In the genomic region with DNA sequence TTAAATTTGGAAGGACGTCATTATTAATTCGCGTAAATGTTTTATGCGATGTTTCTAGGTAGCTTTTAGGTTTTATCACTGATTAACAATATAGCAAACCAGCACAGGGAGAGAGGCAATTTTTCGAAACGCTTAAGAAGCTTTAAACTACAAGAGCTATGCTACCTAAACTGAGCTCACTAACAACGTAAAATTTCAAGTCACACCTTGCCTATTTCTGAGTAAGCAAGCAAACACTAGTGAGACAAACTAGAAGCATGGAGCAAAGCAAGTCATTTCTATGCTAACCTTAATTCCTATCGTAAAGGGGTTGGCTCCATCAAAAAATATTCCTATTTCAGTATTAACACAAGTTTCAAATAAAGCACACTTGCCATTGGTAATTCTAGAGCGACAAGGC, we compare ENCODE assay signal across 8 cellular contexts. TPM values are rescaled to one million over a fixed set of nuclear protein-coding genes. Genes with fewer than 3 reads are reported as not detected.
A peak's percentile ranks its signal among the peaks of the same experiment; 100 is the strongest.
DNase-seq lines count a peak whose midpoint lies in the region; ATAC-seq, FAIRE-seq and TF ChIP-seq lines count a peak whose summit lies in the region.

No MANE protein-coding gene starts in this region.

- BruUV-seq in HepG2 (replicated peaks; lab: Mats Ljungman, UMichigan): TSS peak; percentile 60

- peak overlapping the region; percentile 92 to 95 (median 93); a peak in 5 of 6 replicates for H3K4me3 ChIP-seq in HepG2 (replicated peaks in 1 of 3; ENCODE audit: insufficient read depth in 1 of 3, low read depth in 2 of 3, low read length in 3 of 3)
- peak overlapping the region; percentile 94 for H3K4me3 ChIP-seq in thymus (ENCODE audit: low read length)

- TF ChIP-seq CTCF in HepG2 (CRISPR knock-in tag; IDR thresholded peaks at IDR 0.05): no peak

- peak overlapping the region; percentile 89 for H3K4me3 Mint-ChIP-seq in activated CD8-positive, alpha-beta memory T cell treated with anti-CD3 and anti-CD28 coated beads, Interleukin-2, amount 10 ng/mL, durations not matched to agents 7 days and 5 days
- H3K4me3 Mint-ChIP-seq in activated naive CD8-positive, alpha-beta T cell treated with anti-CD3 and anti-CD28 coated beads, Interleukin-2, amount 50 U/mL, for 24 hours: peak overlapping the region; percentile 86

- peak overlapping the region; percentile 90 for H3K9ac ChIP-seq in HepG2 (ENCODE audit: insufficient read depth, low read depth, low read length)

- CTCF ChIA-PET in activated CD8-positive, alpha-beta memory T cell treated with anti-CD3 and anti-CD28 coated beads, Interleukin-2, amount 10 ng/mL, durations not matched to agents 7 days and 5 days (lab: Charles Lee): no interaction called here
- CTCF ChIA-PET in HepG2 (lab: Yijun Ruan, JAX; ENCODE audit: low intra/inter-chr PET ratio, low total read pairs): no interaction called here

- peaks cover 38% of the 10 kb centered on the region for H3K79me2 ChIP-seq in HepG2 (ENCODE audit: insufficient read depth, low read length)

- no peak overlapping the region for H3K27ac ChIP-seq in HepG2 (ENCODE audit: extremely low read length, insufficient read depth, low read length)
- H3K27ac ChIP-seq in thymus (ENCODE audit: low read depth): no peak overlapping the region

- 49% methylated on average over 9 of the region's 9 CpGs for WGBS in HepG2 (ENCODE audit: low lambda C conversion rate)
- WGBS in thymus: 19% methylated on average over 9 of the region's 9 CpGs

- intact Hi-C loops in HepG2 (cut with micrococcal nuclease; ENCODE audit: unreplicated experiment): no loop called here

- no peaks in the 10 kb centered on the region for H3K9me3 Mint-ChIP-seq in activated CD8-positive, alpha-beta memory T cell treated with anti-CD3 and anti-CD28 coated beads, Interleukin-2, amount 10 ng/mL, durations not matched to agents 7 days and 5 days (ENCODE audit: low read depth)
- H3K9me3 Mint-ChIP-seq in activated naive CD8-positive, alpha-beta T cell treated with anti-CD3 and anti-CD28 coated beads, Interleukin-2, amount 50 U/mL, for 24 hours: no peaks in the 10 kb centered on the region

- H3K4me1 Mint-ChIP-seq in activated CD8-positive, alpha-beta memory T cell treated with anti-CD3 and anti-CD28 coated beads, Interleukin-2, amount 10 ng/mL, durations not matched to agents 7 days and 5 days: peaks cover 37% of the 10 kb centered on the region
- H3K4me1 Mint-ChIP-seq in activated naive CD8-positive, alpha-beta T cell treated with anti-CD3 and anti-CD28 coated beads, Interleukin-2, amount 50 U/mL, for 24 hours: peaks cover 48% of the 10 kb centered on the region

- TF ChIP-seq POLR2A in HepG2 (IDR thresholded peaks at IDR 0.05; ENCODE audit: insufficient read depth in 1 of 2, low read depth in 2 of 2, low read length in 2 of 2): no peak

- H3K36me3 Mint-ChIP-seq in activated CD8-positive, alpha-beta memory T cell treated with anti-CD3 and anti-CD28 coated beads, Interleukin-2, amount 10 ng/mL, durations not matched to agents 7 days and 5 days: peaks cover 8% of the 10 kb centered on the region
- peaks cover 8% of the 10 kb centered on the region for H3K36me3 Mint-ChIP-seq in activated naive CD8-positive, alpha-beta T cell treated with anti-CD3 and anti-CD28 coated beads, Interleukin-2, amount 50 U/mL, for 24 hours (ENCODE audit: low read depth)

- H3K27me3 Mint-ChIP-seq in activated CD8-positive, alpha-beta memory T cell treated with anti-CD3 and anti-CD28 coated beads, Interleukin-2, amount 10 ng/mL, durations not matched to agents 7 days and 5 days: no peaks in the 10 kb centered on the region
- H3K27me3 Mint-ChIP-seq in activated naive CD8-positive, alpha-beta T cell treated with anti-CD3 and anti-CD28 coated beads, Interleukin-2, amount 50 U/mL, for 24 hours: no peaks in the 10 kb centered on the region

- no peak for ATAC-seq in activated CD8-positive, alpha-beta memory T cell treated with anti-CD3 and anti-CD28 coated beads, Interleukin-2, amount 10 ng/mL, durations not matched to agents 7 days and 5 days
- ATAC-seq in activated naive CD8-positive, alpha-beta T cell treated with anti-CD3 and anti-CD28 coated beads, Interleukin-2, amount 50 U/mL, for 24 hours: no peak
- ATAC-seq in HepG2 (no peak), HG03378 (IDR thresholded peaks at IDR 0.05; ENCODE audit: unreplicated experiment) (no peak)
- no peak for ATAC-seq in activated CD4-positive, CD25-positive, alpha-beta regulatory T cell treated with anti-CD3 and anti-CD28 coated beads, Interleukin-2, amount 50 U/mL, for 24 hours

- DNase-seq in activated CD8-positive, alpha-beta memory T cell treated with anti-CD3 and anti-CD28 coated beads, Interleukin-2, amount 10 ng/mL, durations not matched to agents 7 days and 5 days: no peak
- no peak for DNase-seq in activated CD8-positive, alpha-beta memory T cell treated with anti-CD3 and anti-CD28 coated beads, Interleukin-2, amount 50 U/mL, for 48 hours
- no peak for DNase-seq in activated naive CD8-positive, alpha-beta T cell treated with anti-CD3 and anti-CD28 coated beads, Interleukin-2, amount 50 U/mL, for 24 hours
- DNase-seq in HepG2 (ENCODE audit: low spot score): no peak
- no peak for DNase-seq in Kasumi-1 (lab: John Stamatoyannopoulos, UW)

- peak overlapping the region; percentile 92 for H3K27ac Mint-ChIP-seq in activated CD8-positive, alpha-beta memory T cell treated with anti-CD3 and anti-CD28 coated beads, Interleukin-2, amount 10 ng/mL, durations not matched to agents 7 days and 5 days
- peak overlapping the region; percentile 71 for H3K27ac Mint-ChIP-seq in activated naive CD8-positive, alpha-beta T cell treated with anti-CD3 and anti-CD28 coated beads, Interleukin-2, amount 50 U/mL, for 24 hours

- no peaks in the 10 kb centered on the region for H4K20me1 ChIP-seq in HepG2 (ENCODE audit: insufficient read depth, low read length)

- peak; percentile 44 for FAIRE-seq in HepG2 (lab: Jason Lieb, UNC)

- H3K4me2 ChIP-seq in HepG2 (ENCODE audit: low read depth, low read length): peak overlapping the region; percentile 79

- no peak overlapping the region for H2AFZ ChIP-seq in HepG2 (ENCODE audit: low read length)

- in situ Hi-C loops in HepG2 (cut with HindIII; ENCODE audit: extremely low pct_ligation_motif_present, low pct_unique_long_range_greater_than_20kb): no loop called here

- POLR2A ChIA-PET in HepG2 (lab: Yijun Ruan, JAX): interaction anchor here (1.1 kb wide), 1 partner anchor 12 kb away, joined by 3 read pairs; no protein-coding TSS in a partner anchor

- TF ChIP-seq EP300 in HepG2 (IDR thresholded peaks at IDR 0.05; ENCODE audit: low read depth in 2 of 2, low read length in 2 of 2) (no peak), HepG2 (CRISPR knock-in tag; IDR thresholded peaks at IDR 0.05; ENCODE audit: borderline replicate concordance) (no peak)

- H3K27me3 ChIP-seq in HepG2 (ENCODE audit: control insufficient read depth in 1 of 2, insufficient read depth in 2 of 2, low read length in 2 of 2) (no peaks in the 10 kb centered on the region; a peak in 1 of 5 replicates), thymus (ENCODE audit: control insufficient read depth, insufficient read depth) (no peaks in the 10 kb centered on the region)

- no peaks in the 10 kb centered on the region for H3K9me3 ChIP-seq in HepG2 (ENCODE audit: low read length)
- H3K9me3 ChIP-seq in thymus (ENCODE audit: control insufficient read depth): no peaks in the 10 kb centered on the region

- TF ChIP-seq RAD21 in HepG2 (CRISPR knock-in tag; IDR thresholded peaks at IDR 0.05): no peak

- H3K4me1 ChIP-seq in HepG2 (ENCODE audit: insufficient read depth, low read length) (peaks cover 34% of the 10 kb centered on the region), thymus (ENCODE audit: control insufficient read depth, insufficient read depth, low read length) (peaks cover 3% of the 10 kb centered on the region)

- no peaks in the 10 kb centered on the region for H3K36me3 ChIP-seq in HepG2 (replicated peaks in 1 of 2; ENCODE audit: control insufficient read depth in 1 of 2, insufficient read depth in 2 of 2, low read length in 2 of 2)
- no peaks in the 10 kb centered on the region for H3K36me3 ChIP-seq in thymus (ENCODE audit: control insufficient read depth, insufficient read depth)

TF ChIP-seq in HepG2, 621 proteins besides CTCF, POLR2A, EP300 and RAD21 (continues in another document):
- no peak for TF ChIP-seq MIXL1 (CRISPR knock-in tag; IDR thresholded peaks at IDR 0.05)
- TF ChIP-seq MEF2D (CRISPR knock-in tag; IDR thresholded peaks at IDR 0.05): no peak
- TF ChIP-seq ZNF777 (CRISPR knock-in tag; IDR thresholded peaks at IDR 0.05): no peak
- no peak for TF ChIP-seq ZNF350 (CRISPR knock-in tag; IDR thresholded peaks at IDR 0.05; ENCODE audit: borderline replicate concordance, low read depth)
- no peak for TF ChIP-seq RFXAP (CRISPR knock-in tag; IDR thresholded peaks at IDR 0.05; ENCODE audit: borderline replicate concordance)
- no peak for TF ChIP-seq CBX5 (CRISPR knock-in tag; IDR thresholded peaks at IDR 0.05; ENCODE audit: borderline replicate concordance)

RNA-seq across cellular contexts. Expression of a gene that starts 1.2 kb away (rescaled TPM):
- 10 to 100 TPM; 72.0 to 77.2 TPM for total RNA-seq in activated CD8-positive, alpha-beta memory T cell treated with anti-CD3 and anti-CD28 coated beads, Interleukin-2, amount 10 ng/mL, durations not matched to agents 7 days and 5 days
- total RNA-seq in HepG2 (2016; rRNA removed; fragmentation: Illumina TruSeq; extraction: Trizol): 26.6 and 33.4 TPM in 2 replicates
- 3.5 and 3.9 TPM in 2 replicates for total RNA-seq in HepG2 (2016; cell fraction: cytosol; rRNA removed; fragmentation: Illumina TruSeq; extraction: Trizol; ENCODE audit: low read depth)
- total RNA-seq in HepG2 (2016; cell fraction: insoluble cytoplasmic fraction; rRNA removed; fragmentation: Illumina TruSeq; extraction: Trizol): 25.9 and 29.3 TPM in 2 replicates
- total RNA-seq in HepG2 (2016; cell fraction: membrane; rRNA removed; fragmentation: Illumina TruSeq; extraction: Trizol): 11.7 and 12.0 TPM in 2 replicates
- 31.8 and 37.1 TPM in 2 replicates for total RNA-seq in HepG2 (2016; cell fraction: nucleus; rRNA removed; fragmentation: Illumina TruSeq; extraction: Trizol)
- polyA plus RNA-seq in HepG2 (2011; rRNA removed): 22.4 and 26.0 TPM in 2 replicates
- 10.9 and 13.6 TPM in 2 replicates for polyA plus RNA-seq in HepG2 (2011; cell fraction: cytosol; rRNA removed)
- polyA plus RNA-seq in HepG2 (2011; cell fraction: nucleus; rRNA removed): 38.3 and 45.6 TPM in 2 replicates
- polyA plus RNA-seq in HepG2 (2012): 18.4 and 19.9 TPM in 2 replicates
- polyA plus RNA-seq in HepG2 (2016; cell fraction: cytosol; fragmentation: Illumina TruSeq; extraction: Trizol; ENCODE audit: low read depth): 0.83 and 1.1 TPM in 2 replicates
- polyA plus RNA-seq in HepG2 (2016; cell fraction: insoluble cytoplasmic fraction; fragmentation: Illumina TruSeq; extraction: Trizol; ENCODE audit: low read depth): 21.8 and 23.6 TPM in 2 replicates
- 3.7 and 3.8 TPM in 2 replicates for polyA plus RNA-seq in HepG2 (2016; cell fraction: membrane; fragmentation: Illumina TruSeq; extraction: Trizol; ENCODE audit: low read depth)
- 38.0 and 42.0 TPM in 2 replicates for polyA plus RNA-seq in HepG2 (2016; cell fraction: nucleus; fragmentation: Illumina TruSeq; extraction: Trizol; ENCODE audit: insufficient read depth, low read depth)
- polyA minus RNA-seq in HepG2 (2011; rRNA and poly(A)+ RNA removed; ENCODE audit: low replicate concordance): 41.6 and 48.2 TPM in 2 replicates
- 16.7 and 18.5 TPM in 2 replicates for polyA minus RNA-seq in HepG2 (2011; cell fraction: cytosol; rRNA and poly(A)+ RNA removed)
- polyA minus RNA-seq in HepG2 (2011; cell fraction: nucleus; rRNA and poly(A)+ RNA removed): 54.3 and 55.9 TPM in 2 replicates
- polyA plus RNA-seq in thymus: 74.6 TPM
